Comparison of ENCODE assay signal across 28 cellular contexts in genomic region chr1:246195296-246195695, GRCh38.
"Had no signal": no experiment of that assay in that cellular context is flagged by ENCODE, and none has a peak within 500 bp of the region (broad histone marks: within the 10 kb centered on the region; RNA-seq: fewer than 3 reads in every experiment).

No MANE protein-coding gene starts in this region.

- H3K36me3 ChIP-seq: colonic mucosa, esophagus squamous epithelium, gastrocnemius medialis, gastroesophageal sphincter, heart left ventricle, heart right ventricle had no signal

- FAIRE-seq: colon, endometrium, endothelial cell of umbilical vein, frontal cortex had no signal

- DNase-seq: colonic mucosa; cortex of kidney; dermis blood vessel endothelial cell; dorsolateral prefrontal cortex; effector CD4-positive, alpha-beta T cell; effector CD8-positive, alpha-beta T cell; effector memory CD4-positive, alpha-beta T cell; effector memory CD8-positive, alpha-beta T cell; endodermal cell; erythroblast; esophagus squamous epithelium; foreskin fibroblast; foreskin keratinocyte; foreskin melanocyte; gastrocnemius medialis; glutamatergic neuron; head of caudate nucleus; heart left ventricle; heart right ventricle had no signal

- H2AFZ ChIP-seq: hepatocyte had no signal

- H3K27ac ChIP-seq: colonic mucosa, coronary artery, dorsolateral prefrontal cortex, epithelial cell of prostate, esophagus squamous epithelium, foreskin keratinocyte, gastrocnemius medialis, gastroesophageal sphincter, heart left ventricle, heart right ventricle, hepatocyte had no signal

- ATAC-seq: effector memory CD8-positive, alpha-beta T cell; esophagus mucosa; foreskin keratinocyte; gastrocnemius medialis; gastroesophageal sphincter; heart left ventricle; heart right ventricle had no signal

- H3K27me3 ChIP-seq: colonic mucosa, dorsolateral prefrontal cortex, esophagus squamous epithelium, foreskin keratinocyte, gastrocnemius medialis, gastroesophageal sphincter, heart left ventricle, heart right ventricle, hepatocyte had no signal

- H3K9me3 ChIP-seq: colonic mucosa, esophagus squamous epithelium, gastrocnemius medialis, gastroesophageal sphincter, heart left ventricle, heart right ventricle had no signal

- H3K79me2 ChIP-seq: hepatocyte had no signal

- H3K4me1 ChIP-seq: colonic mucosa, esophagus squamous epithelium, foreskin keratinocyte, gastrocnemius medialis had no signal

- H3K4me3 ChIP-seq: colonic mucosa, coronary artery, dorsolateral prefrontal cortex, esophagus squamous epithelium, gastrocnemius medialis, gastroesophageal sphincter, heart left ventricle, heart right ventricle, hepatocyte had no signal

- H3K4me2 ChIP-seq: hepatocyte had no signal
